Comparison of ENCODE assay signal across 20 cellular contexts in genomic region chr15:92149469-92149868, GRCh38.
"Had no signal": no experiment of that assay in that cellular context is flagged by ENCODE, and none has a peak within 500 bp of the region (broad histone marks: within the 10 kb centered on the region; RNA-seq: fewer than 3 reads in every experiment).

No MANE protein-coding gene starts in this region.

- H3K9me3 ChIP-seq: MG63, SK-N-SH had no signal

- H3K9ac ChIP-seq: KMS-11, SK-N-SH had no signal

- H3K27me3 ChIP-seq: MG63 had no signal

- H3K4me3 ChIP-seq: MG63 had no signal

- H3K27ac ChIP-seq: KMS-11 had no signal

- DNase-seq: activated CD4-positive, alpha-beta T cell treated with anti-CD3 and anti-CD28 coated beads for 4 hours; activated CD8-positive, alpha-beta T cell treated with anti-CD3 and anti-CD28 coated beads for 36 hours; activated effector memory CD4-positive, alpha-beta T cell treated with Interleukin-2 at 50 U/mL for 16 hours; activated naive CD4-positive, alpha-beta T cell treated with Interleukin-2 at 50 U/mL for 16 hours; activated T-cell treated with anti-CD3 and anti-CD28 coated beads, Interleukin-2, amount 50 U/mL, for 24 hours; amygdala; cerebellar nuclear complex; MG63; MV-4-11; NCI-H1092 treated with DMSO at 0.1 percent for 48 hours; NCI-H1417 treated with DMSO at 0.1 percent for 48 hours; NCI-H1694; NCI-H2029; NCI-H2107; NCI-H2171 treated with DMSO at 0.1 percent for 48 hours; NCI-H226; NCI-H526 treated with DMSO at 0.1 percent for 48 hours; T-helper 1 cell had no signal

- H3K4me2 ChIP-seq: KMS-11, SK-N-SH had no signal
